ENCODE assay signal across 20 cellular contexts in genomic region chr1:21273743-21274142, GRCh38. TPM values are rescaled to one million over a fixed set of nuclear protein-coding genes. Genes with fewer than 3 reads are reported as not detected.
DNase-seq lines count a peak whose midpoint lies in the region; ATAC-seq and TF ChIP-seq lines count a peak whose summit lies in the region.
"Had no signal": no experiment of that assay in that cellular context is flagged by ENCODE, and none has a peak within 500 bp of the region (broad histone marks: within the 10 kb centered on the region; RNA-seq: fewer than 3 reads in every experiment).

No MANE protein-coding gene starts in this region.

- H3K4me2 ChIP-seq in mammary epithelial cell (ENCODE audit: insufficient read depth, low read depth, low read length) = no peak overlapping the region
- H3K4me2 ChIP-seq: BLaER1 treated with 17β-estradiol and CSF1 and Interleukin-3, amounts not matched to agents 10 nM and 100 nM had no signal

- POLR2A ChIA-PET in CD8-positive, alpha-beta memory T cell (lab: Charles Lee) = interaction anchor here (0.5 kb wide), 1 partner anchor 50 kb away, joined by 6 read pairs; no protein-coding TSS in a partner anchor

- H3K4me3 Mint-ChIP-seq in CD8-positive, alpha-beta memory T cell = no peak overlapping the region
- H3K4me3 Mint-ChIP-seq: dendritic cell treated with granulocyte-macrophage colony-stimulating factor and Interleukin-4, amounts not matched to agents 40 ng/mL and 50 ng/mL, for 4 days had no signal

- H3K4me1 Mint-ChIP-seq in CD8-positive, alpha-beta memory T cell = peaks cover 23 to 47% (median 41%) of the 10 kb centered on the region in 3 donors

- BruUV-seq in mammary epithelial cell (replicated peaks; lab: Mats Ljungman, UMichigan) = no TSS peak

- no peak overlapping the region for H3K9ac ChIP-seq in mammary epithelial cell (ENCODE audit: insufficient read depth, low read length)
- H3K9ac ChIP-seq: BLaER1 treated with 17β-estradiol and CSF1 and Interleukin-3, amounts not matched to agents 10 nM and 100 nM had no signal

- H3K9me3 ChIP-seq in breast epithelium (no peaks in the 10 kb centered on the region), mammary epithelial cell (replicated peaks; ENCODE audit: insufficient read depth, low read length) (no peaks in the 10 kb centered on the region), heart right ventricle (no peaks in the 10 kb centered on the region), psoas muscle (no peaks in the 10 kb centered on the region), aorta (ENCODE audit: control insufficient read depth, low read length) (no peaks in the 10 kb centered on the region)
- no peaks in the 10 kb centered on the region for H3K9me3 ChIP-seq in CD8-positive, alpha-beta memory T cell (ENCODE audit: low read length)
- H3K9me3 ChIP-seq: BLaER1 treated with 17β-estradiol and CSF1 and Interleukin-3, amounts not matched to agents 10 nM and 100 nM; ovary had no signal

- dilution Hi-C loops in mammary epithelial cell (cut with HindIII; ENCODE audit: low sequenced_read_pairs) = loop anchor here (5.0 kb wide), 1 partner anchor 49 kb away; no protein-coding TSS in a partner anchor

- no peak for TF ChIP-seq POLR2A in breast epithelium (IDR thresholded peaks at IDR 0.05)

- no peak for DNase-seq in breast epithelium (ENCODE audit: low spot score in 2 of 2)
- no peak for DNase-seq in mammary epithelial cell
- peak in 1 of 2 donors; percentile 52 for DNase-seq in heart right ventricle
- DNase-seq in psoas muscle = peak; percentile 58 to 82
- DNase-seq in aorta = no peak
- no peak for DNase-seq in CD8-positive, alpha-beta memory T cell
- no peak for DNase-seq in activated effector memory CD4-positive, alpha-beta T cell treated with anti-CD3 and anti-CD28 coated beads, Interleukin-2, amount 50 U/mL, for 16 hours
- no peak for DNase-seq in cerebellum (ENCODE audit: low spot score)
- DNase-seq: ACHN; hippocampal formation; NCI-H1105; NCI-H2081; ovary; stimulated activated CD4-positive, alpha-beta T cell treated with anti-CD3 and anti-CD28 coated beads, Interleukin-1b, Interleukin-23, amount 100 ng/mL, for 48 hours; stimulated activated naive CD4-positive, alpha-beta T cell; T1000 had no signal

- H3K36me3 ChIP-seq in breast epithelium (no peaks in the 10 kb centered on the region), mammary epithelial cell (ENCODE audit: insufficient read depth, low read length) (peaks cover 12% of the 10 kb centered on the region), heart right ventricle (peaks cover 0 to 88% (median 12%) of the 10 kb centered on the region in 9 donors), psoas muscle (ENCODE audit: insufficient read depth in 1 of 2, low read depth in 1 of 2) (peaks cover 0 to 37% of the 10 kb centered on the region in 2 donors), aorta (ENCODE audit: control insufficient read depth in 1 of 2, insufficient read depth in 2 of 2, low read length in 1 of 2) (no peaks in the 10 kb centered on the region)
- peaks cover 16% of the 10 kb centered on the region for H3K36me3 ChIP-seq in CD8-positive, alpha-beta memory T cell (ENCODE audit: insufficient read depth, low read length)
- H3K36me3 ChIP-seq: ovary had no signal

- ATAC-seq in heart right ventricle (peak in 4 of 8 donors; percentile 25 to 59 (median 29)), psoas muscle (peak in 3 of 4 donors; percentile 32 to 58 (median 50)), aorta (ENCODE audit: low FRiP score) (peak; percentile 42)
- ATAC-seq: Panc1 had no signal

- in situ Hi-C loops in mammary epithelial cell (cut with MboI; ENCODE audit: low sequenced_read_pairs in 2 of 2) = no loop called here

- no peak overlapping the region for H2AFZ ChIP-seq in mammary epithelial cell (ENCODE audit: low read depth, low read length)

- 85% methylated on average over 11 of the region's 11 CpGs for WGBS in mammary epithelial cell (ENCODE audit: low coverage, missing lambda C conversion rate)
- WGBS in heart right ventricle, 2 donors = 53 to 69% methylated on average over 11 of the region's 11 CpGs
- 62 to 72% (median 67%) methylated on average over 11 of the region's 11 CpGs for WGBS in psoas muscle, 3 donors
- WGBS in aorta, 2 donors = 37 to 48% methylated on average over 11 of the region's 11 CpGs

- H3K79me2 ChIP-seq in mammary epithelial cell (ENCODE audit: insufficient read depth, low read length) = no peaks in the 10 kb centered on the region

- H3K4me1 ChIP-seq in breast epithelium (peaks cover 5 to 33% of the 10 kb centered on the region in 2 donors), mammary epithelial cell (ENCODE audit: insufficient read depth, low read length) (peaks cover 3% of the 10 kb centered on the region), heart right ventricle (peaks cover 30 to 91% (median 69%) of the 10 kb centered on the region in 9 donors), psoas muscle (peaks cover 12% of the 10 kb centered on the region), aorta (ENCODE audit: control insufficient read depth in 1 of 2, insufficient read depth in 2 of 2, low read length in 2 of 2) (peaks cover 2% of the 10 kb centered on the region in 2 donors)
- peaks cover 14% of the 10 kb centered on the region for H3K4me1 ChIP-seq in CD8-positive, alpha-beta memory T cell (ENCODE audit: insufficient read depth, low read length)

- no peak for TF ChIP-seq CTCF in breast epithelium (IDR thresholded peaks at IDR 0.05)
- TF ChIP-seq CTCF in mammary epithelial cell (conservative IDR thresholded peaks at IDR 0.05 in 1 of 2, IDR thresholded peaks at IDR 0.05 in 1 of 2; ENCODE audit: extremely low read depth in 1 of 2, insufficient read depth in 1 of 2, low read depth in 1 of 2, low read length in 2 of 2) = no peak
- TF ChIP-seq CTCF in heart right ventricle (IDR thresholded peaks at IDR 0.05) = no peak
- no peak for TF ChIP-seq CTCF in psoas muscle (IDR thresholded peaks at IDR 0.05)

- peaks cover 11 to 85% (median 19%) of the 10 kb centered on the region in 3 donors for H3K36me3 Mint-ChIP-seq in CD8-positive, alpha-beta memory T cell

- H4K20me1 ChIP-seq in mammary epithelial cell (ENCODE audit: insufficient read depth, low read length) = no peaks in the 10 kb centered on the region

- H3K27ac Mint-ChIP-seq in CD8-positive, alpha-beta memory T cell = peak overlapping the region in 2 of 8 donors; percentile 29 to 60
- H3K27ac Mint-ChIP-seq: dendritic cell treated with granulocyte-macrophage colony-stimulating factor and Interleukin-4, amounts not matched to agents 40 ng/mL and 50 ng/mL, for 4 days had no signal

- H3K27ac ChIP-seq in breast epithelium (peak overlapping the region; percentile 25 to 52), mammary epithelial cell (ENCODE audit: insufficient read depth, low read depth, low read length) (no peak overlapping the region), heart right ventricle (peak overlapping the region in 9 of 10 donors; percentile 49 to 97 (median 92)), psoas muscle (peak overlapping the region; percentile 30), aorta (ENCODE audit: low read depth in 1 of 2, low read length in 2 of 2) (no peak overlapping the region)
- H3K27ac ChIP-seq in CD8-positive, alpha-beta memory T cell (ENCODE audit: low read depth, low read length) = no peak overlapping the region
- H3K27ac ChIP-seq: BLaER1 treated with 17β-estradiol and CSF1 and Interleukin-3, amounts not matched to agents 10 nM and 100 nM; ovary; SK-N-MC had no signal

- intact Hi-C loops in breast epithelium (cut with DNase I; ENCODE audit: low total_unique reads) (no loop called here), mammary epithelial cell (cut with micrococcal nuclease) (no loop called here), heart right ventricle (cut with DNase I) (no loop called here), psoas muscle (cut with DNase I) (no loop called here), aorta (cut with DNase I) (no loop called here)

- H3K4me3 ChIP-seq in breast epithelium = no peak overlapping the region
- no peak overlapping the region for H3K4me3 ChIP-seq in mammary epithelial cell (replicated peaks in 1 of 3; ENCODE audit: insufficient read depth in 1 of 3, low read depth in 2 of 3, low read length in 3 of 3)
- H3K4me3 ChIP-seq in heart right ventricle = no peak overlapping the region
- H3K4me3 ChIP-seq in psoas muscle = no peak overlapping the region
- H3K4me3 ChIP-seq in aorta (ENCODE audit: low read length in 2 of 2) = no peak overlapping the region
- H3K4me3 ChIP-seq in CD8-positive, alpha-beta memory T cell (ENCODE audit: low read length) = no peak overlapping the region
- H3K4me3 ChIP-seq: BLaER1 treated with 17β-estradiol and CSF1 and Interleukin-3, amounts not matched to agents 10 nM and 100 nM; ovary; SK-N-MC had no signal

- CTCF ChIA-PET in mammary epithelial cell (lab: Charles Lee; ENCODE audit: low non-redundant PET) = no interaction called here
- CTCF ChIA-PET in CD8-positive, alpha-beta memory T cell (lab: Charles Lee) = interaction anchor here (1.1 to 7.2 kb wide), 3 partner anchors 12 to 93 kb away, joined by 3 to 76 read pairs (median 4); no protein-coding TSS in a partner anchor

- no peaks in the 10 kb centered on the region for H3K27me3 Mint-ChIP-seq in CD8-positive, alpha-beta memory T cell

- H3K27me3 ChIP-seq in breast epithelium = no peaks in the 10 kb centered on the region
- H3K27me3 ChIP-seq in mammary epithelial cell (ENCODE audit: insufficient read depth, low read length) = no peaks in the 10 kb centered on the region
- H3K27me3 ChIP-seq in heart right ventricle = no peaks in the 10 kb centered on the region
- H3K27me3 ChIP-seq in psoas muscle (ENCODE audit: insufficient read depth in 3 of 3, low read length in 2 of 3) = no peaks in the 10 kb centered on the region
- H3K27me3 ChIP-seq in aorta (ENCODE audit: control insufficient read depth in 1 of 2, insufficient read depth in 2 of 2, low read length in 1 of 2) = no peaks in the 10 kb centered on the region
- H3K27me3 ChIP-seq in CD8-positive, alpha-beta memory T cell (ENCODE audit: insufficient read depth, low read length, poor library complexity, severe bottlenecking) = no peaks in the 10 kb centered on the region
- H3K27me3 ChIP-seq: BLaER1 treated with 17β-estradiol and CSF1 and Interleukin-3, amounts not matched to agents 10 nM and 100 nM; ovary had no signal

- H3K9me3 Mint-ChIP-seq in CD8-positive, alpha-beta memory T cell = no peaks in the 10 kb centered on the region
- H3K9me3 Mint-ChIP-seq: dendritic cell treated with granulocyte-macrophage colony-stimulating factor and Interleukin-4, amounts not matched to agents 40 ng/mL and 50 ng/mL, for 4 days had no signal

RNA-seq across cellular contexts. Expression of gene ECE1, which starts 16.5 kb away (rescaled TPM):
- total RNA-seq in breast epithelium (100 to 1,000 TPM in 2 of 3 donors, 10 to 100 TPM in 1; 62.6 to 121 (median 112) TPM), mammary epithelial cell (100 to 1,000 TPM in 1 of 2 donors, 10 to 100 TPM in 1; 86.3 to 153 TPM), heart right ventricle (10 to 100 TPM; 30.6 to 81.8 (median 53.1) TPM), psoas muscle (10 to 100 TPM; 12.3 to 24.9 (median 19.0) TPM), aorta (100 to 1,000 TPM; 135 to 155 TPM), cerebellum (12.6 TPM)
- polyA plus RNA-seq in mammary epithelial cell (65.7 TPM), heart right ventricle (10 to 100 TPM; 41.4 to 44.7 TPM), psoas muscle (10 to 100 TPM; 12.2 to 14.6 (median 13.2) TPM), aorta (100 to 1,000 TPM in 1 of 2 donors, 10 to 100 TPM in 1; 12.1 to 112 TPM)
- polyA minus RNA-seq in mammary epithelial cell = 75.5 TPM
- total RNA-seq in CD8-positive, alpha-beta memory T cell = 10 to 100 TPM; 78.2 to 88.4 TPM
- 41.5 TPM for polyA plus RNA-seq in CD8-positive, alpha-beta memory T cell

Comparison
In these comparisons a context has a peak if more than half of its experiments do, and no peak if none do; other contexts are left out.
1. H3K27ac ChIP-seq: peak in breast epithelium (2 of 2), heart right ventricle (9 of 10) and psoas muscle (single experiment); none in mammary epithelial cell (single experiment), aorta (0 of 2) and CD8-positive, alpha-beta memory T cell (single experiment).
2. DNase-seq: peak in psoas muscle (2 of 2); none in breast epithelium (0 of 2), mammary epithelial cell (single experiment), aorta (0 of 2), CD8-positive, alpha-beta memory T cell (0 of 5), activated effector memory CD4-positive, alpha-beta T cell treated with anti-CD3 and anti-CD28 coated beads, Interleukin-2, amount 50 U/mL, for 16 hours (single experiment) and cerebellum (single experiment).